In the genomic region with DNA sequence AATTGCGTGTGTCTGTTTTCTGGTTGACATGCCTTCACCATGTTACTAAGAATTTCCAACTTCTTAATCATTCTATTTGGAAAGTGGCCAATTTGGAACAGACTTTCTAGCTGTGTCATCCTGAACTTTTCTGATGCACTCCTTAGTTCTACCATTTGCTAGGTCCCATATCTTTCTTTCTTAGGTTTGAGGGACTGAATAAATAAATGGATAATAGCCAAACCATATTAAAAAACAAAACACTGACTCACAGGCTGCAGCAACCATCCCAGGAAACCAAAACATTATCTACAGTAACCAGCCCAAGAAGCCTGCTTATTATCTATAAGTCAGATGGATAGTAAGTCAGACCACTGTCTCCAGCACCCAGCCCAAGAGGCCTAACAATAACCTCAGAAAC, we compare ENCODE assay signal across 12 cellular contexts. TPM values are rescaled to one million over a fixed set of nuclear protein-coding genes. Genes with fewer than 3 reads are reported as not detected.
DNase-seq lines count a peak whose midpoint lies in the region; ATAC-seq and TF ChIP-seq lines count a peak whose summit lies in the region.
"Had no signal": no experiment of that assay in that cellular context is flagged by ENCODE, and none has a peak within 500 bp of the region (broad histone marks: within the 10 kb centered on the region; RNA-seq: fewer than 3 reads in every experiment).

No MANE protein-coding gene starts in this region.

- H4K20me1 ChIP-seq in osteoblast (ENCODE audit: insufficient read depth, low read length): no peaks in the 10 kb centered on the region

- no peak overlapping the region for H4K91ac ChIP-seq in neuronal stem cell (ENCODE audit: low read depth, low read length, poor library complexity)

- H2BK12ac ChIP-seq in neuronal stem cell (ENCODE audit: low read length): no peak overlapping the region

- no peaks in the 10 kb centered on the region for H3K79me2 ChIP-seq in osteoblast (ENCODE audit: insufficient read depth, low read length)

- no peak overlapping the region for H3K14ac ChIP-seq in neuronal stem cell (ENCODE audit: low read length)

- DNase-seq in AG10803 (ENCODE audit: low read depth) (peak; percentile 94), NCI-H460 (ENCODE audit: extremely low read depth, low read depth) (peak; percentile 75), dermis blood vessel endothelial cell (peak; percentile 74), osteoblast (ENCODE audit: insufficient read length, low spot score, missing footprints) (peak; percentile 66), BE2C (no peak), neuronal stem cell (ENCODE audit: low spot score) (no peak), T-helper 1 cell (no peak)
- DNase-seq: DMS53, heart left ventricle, NCI-H526 had no signal

- H3K9ac ChIP-seq in neuronal stem cell (ENCODE audit: low read depth, low read length, poor library complexity): no peak overlapping the region

- no peak overlapping the region for H2BK120ac ChIP-seq in neuronal stem cell (ENCODE audit: low read depth, low read length)

- ATAC-seq in HG03460 (IDR thresholded peaks at IDR 0.05; ENCODE audit: unreplicated experiment): no peak

- H2AFZ ChIP-seq in osteoblast (ENCODE audit: low read length): no peak overlapping the region
- H2AFZ ChIP-seq in neuronal stem cell (ENCODE audit: low read length): no peak overlapping the region

- H2BK15ac ChIP-seq in neuronal stem cell (ENCODE audit: low read length): no peak overlapping the region

- no peak overlapping the region for H3K23ac ChIP-seq in neuronal stem cell (ENCODE audit: low read depth, low read length, poor library complexity)

- H3K27me3 ChIP-seq in osteoblast (ENCODE audit: insufficient read depth, low read length): no peaks in the 10 kb centered on the region
- no peaks in the 10 kb centered on the region for H3K27me3 ChIP-seq in BE2C
- H3K27me3 ChIP-seq in neuronal stem cell (ENCODE audit: control insufficient read depth in 3 of 3, insufficient read depth in 3 of 3, low read depth in 1 of 3, low read length in 3 of 3): peaks cover 0 to 8% (median 0%) of the 10 kb centered on the region in 3 experiments
- H3K27me3 ChIP-seq: heart left ventricle had no signal

- H4K8ac ChIP-seq in neuronal stem cell (ENCODE audit: low read depth, low read length): no peak overlapping the region

- H3K4me3 ChIP-seq in AG10803 (ENCODE audit: low read length) (no peak overlapping the region), osteoblast (ENCODE audit: insufficient read depth, low read length) (no peak overlapping the region), BE2C (ENCODE audit: low read depth, low read length) (no peak overlapping the region), neuronal stem cell (ENCODE audit: low read length in 2 of 2) (no peak overlapping the region)
- H3K4me3 ChIP-seq: heart left ventricle had no signal

- H3K27ac ChIP-seq in osteoblast (ENCODE audit: low read depth, low read length) (peak overlapping the region; percentile 86), neuronal stem cell (replicated peaks; ENCODE audit: low read length) (no peak overlapping the region)

- H3K4me2 ChIP-seq in osteoblast (ENCODE audit: insufficient read depth, low read length) (peak overlapping the region; percentile 50), neuronal stem cell (ENCODE audit: insufficient read depth, low read length, poor library complexity, severe bottlenecking) (no peak overlapping the region)

- H3K4me1 ChIP-seq in osteoblast (ENCODE audit: insufficient read depth, low read length) (peaks cover 46% of the 10 kb centered on the region), BE2C (no peaks in the 10 kb centered on the region), neuronal stem cell (ENCODE audit: control insufficient read depth in 2 of 2, insufficient read depth in 1 of 2, low read depth in 1 of 2, low read length in 2 of 2) (no peaks in the 10 kb centered on the region)

- H3K9me3 ChIP-seq in osteoblast (ENCODE audit: low read depth, low read length): no peaks in the 10 kb centered on the region
- H3K9me3 ChIP-seq in BE2C: no peaks in the 10 kb centered on the region
- no peaks in the 10 kb centered on the region for H3K9me3 ChIP-seq in neuronal stem cell (replicated peaks in 1 of 2; ENCODE audit: control insufficient read depth in 2 of 2, insufficient read depth in 1 of 2, low read depth in 1 of 2, low read length in 2 of 2)
- H3K9me3 ChIP-seq: heart left ventricle had no signal

- H2BK5ac ChIP-seq in neuronal stem cell (ENCODE audit: low read length): no peak overlapping the region

- no peaks in the 10 kb centered on the region for H3K79me1 ChIP-seq in neuronal stem cell (ENCODE audit: low read depth, low read length)

- H3K36me3 ChIP-seq in osteoblast (ENCODE audit: insufficient read depth, low read length) (no peaks in the 10 kb centered on the region), BE2C (no peaks in the 10 kb centered on the region), neuronal stem cell (replicated peaks in 1 of 2; ENCODE audit: control insufficient read depth in 2 of 2, insufficient read depth in 2 of 2, low read length in 2 of 2) (no peaks in the 10 kb centered on the region)
- H3K36me3 ChIP-seq: heart left ventricle had no signal

- no peak overlapping the region for H3K18ac ChIP-seq in neuronal stem cell (ENCODE audit: low read length)

- no peak overlapping the region for H2AK5ac ChIP-seq in neuronal stem cell (ENCODE audit: low read depth, low read length)

- no peak overlapping the region for H3K4ac ChIP-seq in neuronal stem cell (ENCODE audit: low read length)

- WGBS in neuronal stem cell (ENCODE audit: extremely low coverage in 2 of 2, insufficient read length in 2 of 2, insufficient replicate concordance in 1 of 2), 2 donors: no CpG with 5 or more reads among the region's 1 CpG

- TF ChIP-seq CTCF in AG10803 (conservative IDR thresholded peaks at IDR 0.05; ENCODE audit: low read length) (no peak), osteoblast (IDR thresholded peaks at IDR 0.05; ENCODE audit: extremely low read depth, low read depth, low read length) (no peak), BE2C (IDR thresholded peaks at IDR 0.05; ENCODE audit: low read depth, low read length) (no peak)

RNA-seq across cellular contexts. Expression of gene PLET1, which starts 57.5 kb away (rescaled TPM):
- not detected in 2 replicates for total RNA-seq in NCI-H460 (2014; rRNA removed; shearing (Covaris generic))
- not detected in 2 replicates for polyA plus RNA-seq in NCI-H460 (2014; cell fraction: nucleus; rRNA removed)
- total RNA-seq in dermis blood vessel endothelial cell (not detected in 2 replicates), osteoblast (not detected in 2 replicates)
- polyA plus RNA-seq in BE2C (2012; ENCODE audit: insufficient read depth, insufficient read length, low read depth): not detected
- polyA plus RNA-seq in neuronal stem cell (2013, experiment 1 of 2): not detected
- not detected for polyA plus RNA-seq in neuronal stem cell (2013, experiment 2 of 2)
- total RNA-seq: heart left ventricle had no signal
- polyA plus RNA-seq: heart left ventricle, neural cell had no signal

Comparison
In these comparisons a context has a peak if more than half of its experiments do, and no peak if none do; other contexts are left out.
1. DNase-seq: peak in AG10803 (single experiment), NCI-H460 (single experiment), dermis blood vessel endothelial cell (single experiment) and osteoblast (single experiment); none in BE2C (single experiment), neuronal stem cell (single experiment) and T-helper 1 cell (0 of 5).